In the genomic region with DNA sequence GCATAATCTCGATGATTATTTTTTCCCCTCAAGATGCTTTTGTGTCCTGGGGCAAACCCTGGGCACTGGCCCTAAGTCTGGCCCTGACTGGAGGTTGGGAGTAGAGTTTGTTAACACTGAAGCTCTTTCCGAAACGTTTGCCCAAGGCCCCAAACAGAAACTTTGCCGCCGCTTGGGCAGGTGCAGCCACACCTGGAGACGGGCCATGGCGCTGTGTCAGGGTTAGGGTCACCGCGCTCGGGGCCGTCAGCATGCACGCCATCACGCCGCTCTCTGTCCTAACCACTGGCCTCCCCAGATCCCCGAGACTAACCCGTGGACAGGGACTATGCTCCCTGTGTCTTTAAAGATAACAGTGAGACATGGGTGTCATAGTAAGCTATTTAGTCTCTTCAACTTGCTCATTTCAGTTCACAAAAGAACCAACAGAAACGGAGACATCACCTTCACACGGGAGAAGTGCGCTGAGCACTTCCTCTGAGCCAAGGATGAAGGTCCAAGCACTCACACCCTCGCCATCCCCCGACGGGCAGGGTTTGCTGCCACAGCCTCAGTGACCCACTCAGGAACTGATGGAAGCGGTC, we compare ENCODE assay signal across 18 cellular contexts.
"Had no signal": no experiment of that assay in that cellular context is flagged by ENCODE, and none has a peak within 500 bp of the region (broad histone marks: within the 10 kb centered on the region; RNA-seq: fewer than 3 reads in every experiment).

No MANE protein-coding gene starts in this region.

- ATAC-seq: activated CD4-positive, alpha-beta T cell treated with anti-CD3 and anti-CD28 coated beads for 36 hours had no signal

- H3K36me3 Mint-ChIP-seq: activated CD4-positive, alpha-beta memory T cell treated with anti-CD3 and anti-CD28 coated beads for 36 hours; activated naive CD4-positive, alpha-beta T cell treated with anti-CD3 and anti-CD28 coated beads, Interleukin-2, amount 10 ng/mL, durations not matched to agents 7 days and 5 days; brain; memory B cell had no signal

- H3K27ac Mint-ChIP-seq: activated CD4-positive, alpha-beta memory T cell treated with anti-CD3 and anti-CD28 coated beads for 36 hours; activated CD4-positive, alpha-beta T cell treated with anti-CD3 and anti-CD28 coated beads for 36 hours; activated naive CD4-positive, alpha-beta T cell treated with anti-CD3 and anti-CD28 coated beads, Interleukin-2, amount 10 ng/mL, durations not matched to agents 7 days and 5 days; brain; dendritic cell treated with granulocyte-macrophage colony-stimulating factor and Interleukin-4, amounts not matched to agents 40 ng/mL and 50 ng/mL, for 4 days; memory B cell; nephron had no signal

- H3K27ac ChIP-seq: heart left ventricle, spleen, tibial nerve had no signal

- H3K4me3 Mint-ChIP-seq: activated CD4-positive, alpha-beta memory T cell treated with anti-CD3 and anti-CD28 coated beads for 36 hours; activated CD4-positive, alpha-beta T cell treated with anti-CD3 and anti-CD28 coated beads for 36 hours; activated naive CD4-positive, alpha-beta T cell treated with anti-CD3 and anti-CD28 coated beads, Interleukin-2, amount 10 ng/mL, durations not matched to agents 7 days and 5 days; brain; dendritic cell treated with granulocyte-macrophage colony-stimulating factor and Interleukin-4, amounts not matched to agents 40 ng/mL and 50 ng/mL, for 4 days; memory B cell; nephron had no signal

- H3K4me3 ChIP-seq: heart left ventricle, spleen, tibial nerve had no signal

- H3K9me3 Mint-ChIP-seq: activated CD4-positive, alpha-beta memory T cell treated with anti-CD3 and anti-CD28 coated beads for 36 hours; activated naive CD4-positive, alpha-beta T cell treated with anti-CD3 and anti-CD28 coated beads, Interleukin-2, amount 10 ng/mL, durations not matched to agents 7 days and 5 days; dendritic cell treated with granulocyte-macrophage colony-stimulating factor and Interleukin-4, amounts not matched to agents 40 ng/mL and 50 ng/mL, for 4 days; memory B cell; nephron had no signal

- H3K36me3 ChIP-seq: heart left ventricle, spleen, tibial nerve had no signal

- DNase-seq: activated CD4-positive, alpha-beta memory T cell treated with anti-CD3 and anti-CD28 coated beads for 36 hours; activated CD4-positive, alpha-beta T cell treated with anti-CD3 and anti-CD28 coated beads for 36 hours; activated effector memory CD4-positive, alpha-beta T cell treated with anti-CD3 and anti-CD28 coated beads, Interleukin-2, amount 50 U/mL, for 16 hours; activated naive CD4-positive, alpha-beta T cell treated with anti-CD3 and anti-CD28 coated beads, Interleukin-2, amount 10 ng/mL, durations not matched to agents 7 days and 5 days; effector CD4-positive, alpha-beta T cell; islet precursor cell; left cardiac atrium; spleen; stimulated activated CD4-positive, alpha-beta T cell treated with anti-CD3 and anti-CD28 coated beads, Interleukin-4, amount 100 ng/mL, for 1 hour; stimulated activated naive CD4-positive, alpha-beta T cell treated with Interleukin-2 at 50 U/mL for 16 hours; substantia nigra; T-helper 9 cell had no signal

- H3K27me3 Mint-ChIP-seq: activated CD4-positive, alpha-beta T cell treated with anti-CD3 and anti-CD28 coated beads for 36 hours; brain had no signal

- H3K4me1 Mint-ChIP-seq: activated CD4-positive, alpha-beta T cell treated with anti-CD3 and anti-CD28 coated beads for 36 hours; brain; memory B cell; nephron had no signal

- H3K4me1 ChIP-seq: heart left ventricle, spleen, tibial nerve had no signal

- H3K27me3 ChIP-seq: tibial nerve had no signal
